8 cellular contexts compared by ENCODE assay signal in genomic region chr2:196233033-196233807, GRCh38.
DNase-seq lines count a peak whose midpoint lies in the region; ATAC-seq and TF ChIP-seq lines count a peak whose summit lies in the region.

No MANE protein-coding gene starts in this region.

- H3K4me1 Mint-ChIP-seq in activated naive CD4-positive, alpha-beta T cell treated with anti-CD3 and anti-CD28 coated beads for 36 hours (ENCODE audit: low read depth), result peaks cover 92% of the 10 kb centered on the region
- peaks cover 89% of the 10 kb centered on the region for H3K4me1 Mint-ChIP-seq in activated CD4-positive, alpha-beta memory T cell treated with anti-CD3 and anti-CD28 coated beads for 36 hours (ENCODE audit: low read depth)

- H3K36me3 ChIP-seq in heart right ventricle (peaks cover 0 to 44% (median 0%) of the 10 kb centered on the region in 9 donors), suprapubic skin (no peaks in the 10 kb centered on the region)

- peak; percentile 34 for DNase-seq in activated naive CD4-positive, alpha-beta T cell treated with anti-CD3 and anti-CD28 coated beads for 36 hours
- DNase-seq in activated naive CD4-positive, alpha-beta T cell treated with anti-CD3 and anti-CD28 coated beads, Interleukin-2, amount 50 U/mL, for 16 hours, result no peak
- no peak for DNase-seq in activated CD4-positive, alpha-beta memory T cell treated with anti-CD3 and anti-CD28 coated beads for 36 hours
- DNase-seq in heart right ventricle, result peak in 1 of 2 donors; percentile 25
- DNase-seq in suprapubic skin (ENCODE audit: low spot score in 2 of 2), result peak in 1 of 2 donors; percentile 73
- DNase-seq in stimulated activated CD4-positive, alpha-beta T cell treated with anti-CD3 and anti-CD28 coated beads, Interleukin-15, amount 100 ng/mL, for 24 hours, result no peak
- no peak for DNase-seq in NCI-H1930 (lab: John Stamatoyannopoulos, UW)

- H3K27me3 Mint-ChIP-seq in activated naive CD4-positive, alpha-beta T cell treated with anti-CD3 and anti-CD28 coated beads for 36 hours (ENCODE audit: low read depth), result no peaks in the 10 kb centered on the region
- H3K27me3 Mint-ChIP-seq in activated CD4-positive, alpha-beta memory T cell treated with anti-CD3 and anti-CD28 coated beads for 36 hours, result no peaks in the 10 kb centered on the region

- no peak for TF ChIP-seq EP300 in suprapubic skin (IDR thresholded peaks at IDR 0.05)

- H3K4me1 ChIP-seq in heart right ventricle (peaks cover 0 to 65% (median 20%) of the 10 kb centered on the region in 9 donors), suprapubic skin (peaks cover 39% of the 10 kb centered on the region)

- H3K4me3 Mint-ChIP-seq in activated naive CD4-positive, alpha-beta T cell treated with anti-CD3 and anti-CD28 coated beads for 36 hours, result no peak overlapping the region
- H3K4me3 Mint-ChIP-seq in activated CD4-positive, alpha-beta memory T cell treated with anti-CD3 and anti-CD28 coated beads for 36 hours, result peak overlapping the region; percentile 7

- 23 to 29% methylated on average over 5 of the region's 5 CpGs for WGBS in heart right ventricle, 2 donors
- 15% methylated on average over 5 of the region's 5 CpGs for WGBS in suprapubic skin

- H3K27me3 ChIP-seq in heart right ventricle (no peaks in the 10 kb centered on the region), suprapubic skin (no peaks in the 10 kb centered on the region)

- TF ChIP-seq POLR2A in suprapubic skin (IDR thresholded peaks at IDR 0.05), result no peak

- no peaks in the 10 kb centered on the region for H3K9me3 Mint-ChIP-seq in activated naive CD4-positive, alpha-beta T cell treated with anti-CD3 and anti-CD28 coated beads for 36 hours
- no peaks in the 10 kb centered on the region for H3K9me3 Mint-ChIP-seq in activated CD4-positive, alpha-beta memory T cell treated with anti-CD3 and anti-CD28 coated beads for 36 hours

- H3K4me3 ChIP-seq in heart right ventricle (no peak overlapping the region), suprapubic skin (no peak overlapping the region)

- TF ChIP-seq CTCF in heart right ventricle (IDR thresholded peaks at IDR 0.05) (no peak), suprapubic skin (IDR thresholded peaks at IDR 0.05) (no peak)

- H3K27ac ChIP-seq in heart right ventricle (peak overlapping the region in 8 of 10 donors; percentile 13 to 84 (median 35)), suprapubic skin (peak overlapping the region; percentile 90)

- POLR2A ChIA-PET in activated CD4-positive, alpha-beta memory T cell treated with anti-CD3 and anti-CD28 coated beads for 36 hours (lab: Charles Lee), result interaction anchor here (1.0 to 4.4 kb wide), 6 partner anchors 13 to 66 kb away, joined by 3 to 28 read pairs (median 8); partner anchors contain the start of gene STK17B

- peak overlapping the region; percentile 91 for H3K27ac Mint-ChIP-seq in activated naive CD4-positive, alpha-beta T cell treated with anti-CD3 and anti-CD28 coated beads for 36 hours
- peak overlapping the region; percentile 93 for H3K27ac Mint-ChIP-seq in activated CD4-positive, alpha-beta memory T cell treated with anti-CD3 and anti-CD28 coated beads for 36 hours

- CTCF ChIA-PET in activated naive CD4-positive, alpha-beta T cell treated with anti-CD3 and anti-CD28 coated beads for 36 hours (lab: Charles Lee), result interaction anchor here (0.5 to 2.7 kb wide), 20 partner anchors 8 to 186 kb away, joined by 3 to 9 read pairs (median 4); no protein-coding TSS in a partner anchor
- CTCF ChIA-PET in activated CD4-positive, alpha-beta memory T cell treated with anti-CD3 and anti-CD28 coated beads for 36 hours (lab: Charles Lee), result interaction anchor here (0.8 to 2.4 kb wide), 5 partner anchors 9 to 52 kb away, joined by 3 to 13 read pairs (median 4); no protein-coding TSS in a partner anchor

- peak; percentile 29 for ATAC-seq in HG03439 (IDR thresholded peaks at IDR 0.05; ENCODE audit: unreplicated experiment)
- ATAC-seq in heart right ventricle, result peak; percentile 38 to 87 (median 72)

- no peaks in the 10 kb centered on the region for H3K36me3 Mint-ChIP-seq in activated naive CD4-positive, alpha-beta T cell treated with anti-CD3 and anti-CD28 coated beads for 36 hours (ENCODE audit: low read depth)
- no peaks in the 10 kb centered on the region for H3K36me3 Mint-ChIP-seq in activated CD4-positive, alpha-beta memory T cell treated with anti-CD3 and anti-CD28 coated beads for 36 hours

- intact Hi-C loops in activated naive CD4-positive, alpha-beta T cell treated with anti-CD3 and anti-CD28 coated beads for 36 hours (cut with micrococcal nuclease), result loop anchor here (1.0 to 2.0 kb wide), 5 partner anchors 9 to 574 kb away; no protein-coding TSS in a partner anchor
- intact Hi-C loops in activated CD4-positive, alpha-beta memory T cell treated with anti-CD3 and anti-CD28 coated beads for 36 hours (cut with micrococcal nuclease), result no loop called here
- intact Hi-C loops in heart right ventricle (cut with DNase I), result loop anchor here in 1 of 10 donors (5.0 kb wide), 1 partner anchor 34 kb away; no protein-coding TSS in a partner anchor

- no peaks in the 10 kb centered on the region for H3K9me3 ChIP-seq in heart right ventricle
- H3K9me3 ChIP-seq in suprapubic skin, result no peaks in the 10 kb centered on the region
